In genomic region chr2:234463626-234464290, GRCh38 we compare ENCODE assay signal across 9 cellular contexts. TPM values are rescaled to one million over a fixed set of nuclear protein-coding genes. Genes with fewer than 3 reads are reported as not detected.
A peak's percentile ranks its signal among the peaks of the same experiment; 100 is the strongest.
DNase-seq lines count a peak whose midpoint lies in the region; ATAC-seq and TF ChIP-seq lines count a peak whose summit lies in the region.
"Had no signal": no experiment of that assay in that cellular context is flagged by ENCODE, and none has a peak within 500 bp of the region (broad histone marks: within the 10 kb centered on the region; RNA-seq: fewer than 3 reads in every experiment).

No MANE protein-coding gene starts in this region.

- ATAC-seq in CD4-positive, alpha-beta T cell (ENCODE audit: poor library complexity) = peak; percentile 89
- ATAC-seq in GM18519 (IDR thresholded peaks at IDR 0.05; ENCODE audit: low FRiP score, unreplicated experiment) = no peak
- ATAC-seq: body of pancreas had no signal

- H2BK12ac ChIP-seq in trophoblast cell (ENCODE audit: low read length) = peak overlapping the region; percentile 6

- peaks cover 82% of the 10 kb centered on the region for H3K4me1 Mint-ChIP-seq in CD4-positive, alpha-beta T cell (ENCODE audit: low read depth)
- peaks cover 83% of the 10 kb centered on the region for H3K4me1 Mint-ChIP-seq in activated T-cell treated with anti-CD3 and anti-CD28 coated beads, Interleukin-2, amount 50 U/mL, for 24 hours (ENCODE audit: low read depth)

- H3K79me1 ChIP-seq in trophoblast cell (ENCODE audit: low read length) = peaks cover 7% of the 10 kb centered on the region

- H3K4me2 ChIP-seq in trophoblast cell (ENCODE audit: low read length) = no peak overlapping the region
- H3K4me2 ChIP-seq in osteoblast (ENCODE audit: insufficient read depth, low read length) = no peak overlapping the region

- peak overlapping the region; percentile 76 for H4K91ac ChIP-seq in trophoblast cell (ENCODE audit: low read depth, low read length)

- peak overlapping the region; percentile 43 for H2BK5ac ChIP-seq in trophoblast cell (ENCODE audit: low read depth, low read length, poor library complexity)

- H3K36me3 ChIP-seq in trophoblast cell (ENCODE audit: control insufficient read depth in 1 of 2, insufficient read depth in 2 of 2, low read length in 2 of 2) (no peaks in the 10 kb centered on the region), osteoblast (ENCODE audit: insufficient read depth, low read length) (no peaks in the 10 kb centered on the region), tibial artery (no peaks in the 10 kb centered on the region)

- H3K27me3 ChIP-seq in CD4-positive, alpha-beta T cell (ENCODE audit: control insufficient read depth, insufficient read depth, low read length) = no peaks in the 10 kb centered on the region
- no peaks in the 10 kb centered on the region for H3K27me3 ChIP-seq in trophoblast cell (ENCODE audit: insufficient read depth, low read length)
- no peaks in the 10 kb centered on the region for H3K27me3 ChIP-seq in osteoblast (ENCODE audit: insufficient read depth, low read length)
- no peaks in the 10 kb centered on the region for H3K27me3 ChIP-seq in tibial artery
- H3K27me3 ChIP-seq: body of pancreas had no signal

- intact Hi-C loops in CD4-positive, alpha-beta T cell (cut with DNase I, micrococcal nuclease) = loop anchor here (1.0 to 5.0 kb wide), 8 partner anchors 11 to 171 kb away; no protein-coding TSS in a partner anchor
- intact Hi-C loops in tibial artery (cut with DNase I; ENCODE audit: low total_unique reads) = no loop called here

- no peak overlapping the region for H3K9ac ChIP-seq in trophoblast cell (ENCODE audit: low read length)

- no CpG with 5 or more reads among the region's 17 CpGs for WGBS in trophoblast cell (ENCODE audit: extremely low coverage, insufficient coverage, insufficient read length)

- H3K79me2 ChIP-seq in trophoblast cell (ENCODE audit: control insufficient read depth, insufficient read depth, low read length, poor library complexity) = no peaks in the 10 kb centered on the region
- H3K79me2 ChIP-seq in osteoblast (ENCODE audit: insufficient read depth, low read length) = no peaks in the 10 kb centered on the region

- H3K14ac ChIP-seq in trophoblast cell (ENCODE audit: low read length) = peak overlapping the region; percentile 35

- DNase-seq in CD4-positive, alpha-beta T cell = peak; percentile 64 to 85 (median 72)
- DNase-seq in NCI-H69 (lab: John Stamatoyannopoulos, UW) (peak; percentile 91), trophoblast cell (no peak), osteoblast (ENCODE audit: insufficient read length, low spot score, missing footprints) (no peak), cerebellar cortex (ENCODE audit: low spot score) (no peak), tibial artery (no peak)
- peak; percentile 80 for DNase-seq in activated T-cell treated with anti-CD3 and anti-CD28 coated beads, Interleukin-2, amount 50 U/mL, for 24 hours

- no peaks in the 10 kb centered on the region for H3K27me3 Mint-ChIP-seq in CD4-positive, alpha-beta T cell
- H3K27me3 Mint-ChIP-seq in activated T-cell treated with anti-CD3 and anti-CD28 coated beads, Interleukin-2, amount 50 U/mL, for 24 hours = no peaks in the 10 kb centered on the region

- no peak for TF ChIP-seq CTCF in CD4-positive, alpha-beta T cell (IDR thresholded peaks at IDR 0.05)
- TF ChIP-seq CTCF in osteoblast (IDR thresholded peaks at IDR 0.05; ENCODE audit: extremely low read depth, low read depth, low read length) = no peak
- TF ChIP-seq CTCF in tibial artery (IDR thresholded peaks at IDR 0.05) = no peak

- no peak overlapping the region for H3K18ac ChIP-seq in trophoblast cell (ENCODE audit: low read length)

- H3K4me1 ChIP-seq in trophoblast cell (ENCODE audit: control insufficient read depth in 1 of 2, insufficient read depth in 2 of 2, low read length in 2 of 2) = peaks cover 17 to 25% of the 10 kb centered on the region in 2 experiments
- peaks cover 6% of the 10 kb centered on the region for H3K4me1 ChIP-seq in osteoblast (ENCODE audit: insufficient read depth, low read length)
- H3K4me1 ChIP-seq in tibial artery = no peaks in the 10 kb centered on the region
- H3K4me1 ChIP-seq: body of pancreas had no signal

- peak overlapping the region; percentile 81 for H3K27ac ChIP-seq in CD4-positive, alpha-beta T cell (ENCODE audit: low read depth, low read length)
- H3K27ac ChIP-seq in trophoblast cell (ENCODE audit: low read depth, low read length) = no peak overlapping the region
- H3K27ac ChIP-seq in osteoblast (ENCODE audit: low read depth, low read length) = no peak overlapping the region
- H3K27ac ChIP-seq in tibial artery = no peak overlapping the region
- H3K27ac ChIP-seq: body of pancreas had no signal

- H2BK120ac ChIP-seq in trophoblast cell (ENCODE audit: insufficient read depth, low read length, poor library complexity) = peak overlapping the region; percentile 56

- H3K4me3 Mint-ChIP-seq in CD4-positive, alpha-beta T cell = peak overlapping the region; percentile 84
- peak overlapping the region; percentile 68 for H3K4me3 Mint-ChIP-seq in activated T-cell treated with anti-CD3 and anti-CD28 coated beads, Interleukin-2, amount 50 U/mL, for 24 hours

- H3K27ac Mint-ChIP-seq in CD4-positive, alpha-beta T cell = peak overlapping the region; percentile 89
- peak overlapping the region; percentile 91 for H3K27ac Mint-ChIP-seq in activated T-cell treated with anti-CD3 and anti-CD28 coated beads, Interleukin-2, amount 50 U/mL, for 24 hours

- no peak overlapping the region for H3K4ac ChIP-seq in trophoblast cell (ENCODE audit: low read depth, low read length)

- POLR2A ChIA-PET in CD4-positive, alpha-beta T cell (lab: Charles Lee) = interaction anchor here (0.8 to 11.7 kb wide), 18 partner anchors 9 to 473 kb away, joined by 3 to 230 read pairs (median 9); partner anchors contain the start of gene ARL4C

- H3K4me3 ChIP-seq in trophoblast cell (ENCODE audit: low read depth, low read length) (no peak overlapping the region), osteoblast (ENCODE audit: insufficient read depth, low read length) (no peak overlapping the region), tibial artery (no peak overlapping the region)
- H3K4me3 ChIP-seq: body of pancreas had no signal

- H2AFZ ChIP-seq in trophoblast cell (ENCODE audit: insufficient read depth, low read length, poor library complexity) (no peak overlapping the region), osteoblast (ENCODE audit: low read length) (no peak overlapping the region)

- CTCF ChIA-PET in CD4-positive, alpha-beta T cell (lab: Charles Lee) = interaction anchor here (0.8 to 2.0 kb wide), 11 partner anchors 11 to 326 kb away, joined by 3 to 13 read pairs (median 4); no protein-coding TSS in a partner anchor

- peak overlapping the region; percentile 6 for H4K8ac ChIP-seq in trophoblast cell (ENCODE audit: low read depth, low read length)

- H3K23ac ChIP-seq in trophoblast cell (ENCODE audit: low read length) = no peak overlapping the region

- H2AK5ac ChIP-seq in trophoblast cell (ENCODE audit: low read length) = peak overlapping the region; percentile 26

- H3K36me3 Mint-ChIP-seq in CD4-positive, alpha-beta T cell (ENCODE audit: low read depth) = no peaks in the 10 kb centered on the region
- no peaks in the 10 kb centered on the region for H3K36me3 Mint-ChIP-seq in activated T-cell treated with anti-CD3 and anti-CD28 coated beads, Interleukin-2, amount 50 U/mL, for 24 hours (ENCODE audit: low read depth)

- H4K12ac ChIP-seq in trophoblast cell (ENCODE audit: low read depth, low read length) = no peak overlapping the region

- no peaks in the 10 kb centered on the region for H3K9me3 Mint-ChIP-seq in CD4-positive, alpha-beta T cell
- H3K9me3 Mint-ChIP-seq in activated T-cell treated with anti-CD3 and anti-CD28 coated beads, Interleukin-2, amount 50 U/mL, for 24 hours = no peaks in the 10 kb centered on the region

- no peaks in the 10 kb centered on the region for H3K9me3 ChIP-seq in CD4-positive, alpha-beta T cell (ENCODE audit: control insufficient read depth, low read length)
- H3K9me3 ChIP-seq in trophoblast cell (ENCODE audit: insufficient read depth, low read depth, low read length) (peaks cover 4% of the 10 kb centered on the region), osteoblast (ENCODE audit: low read depth, low read length) (peaks cover 2% of the 10 kb centered on the region), tibial artery (no peaks in the 10 kb centered on the region)
- H3K9me3 ChIP-seq: body of pancreas had no signal

- no peaks in the 10 kb centered on the region for H4K20me1 ChIP-seq in osteoblast (ENCODE audit: insufficient read depth, low read length)

RNA-seq across cellular contexts. Expression of gene ARL4C, which starts 33.1 kb away (rescaled TPM):
- total RNA-seq in CD4-positive, alpha-beta T cell = 100 to 1,000 TPM; 469 to 471 TPM
- polyA plus RNA-seq in trophoblast cell (2013) = 28.8 TPM in 2 replicates
- 133 and 145 TPM in 2 replicates for total RNA-seq in osteoblast

Comparison
In these comparisons a context has a peak if more than half of its experiments do, and no peak if none do; other contexts are left out.
1. DNase-seq: peak in CD4-positive, alpha-beta T cell (10 of 10), NCI-H69 (single experiment) and activated T-cell treated with anti-CD3 and anti-CD28 coated beads, Interleukin-2, amount 50 U/mL, for 24 hours (single experiment); none in trophoblast cell (0 of 2), osteoblast (single experiment), cerebellar cortex (single experiment) and tibial artery (0 of 2).